9 cellular contexts compared by ENCODE assay signal in the genomic region with DNA sequence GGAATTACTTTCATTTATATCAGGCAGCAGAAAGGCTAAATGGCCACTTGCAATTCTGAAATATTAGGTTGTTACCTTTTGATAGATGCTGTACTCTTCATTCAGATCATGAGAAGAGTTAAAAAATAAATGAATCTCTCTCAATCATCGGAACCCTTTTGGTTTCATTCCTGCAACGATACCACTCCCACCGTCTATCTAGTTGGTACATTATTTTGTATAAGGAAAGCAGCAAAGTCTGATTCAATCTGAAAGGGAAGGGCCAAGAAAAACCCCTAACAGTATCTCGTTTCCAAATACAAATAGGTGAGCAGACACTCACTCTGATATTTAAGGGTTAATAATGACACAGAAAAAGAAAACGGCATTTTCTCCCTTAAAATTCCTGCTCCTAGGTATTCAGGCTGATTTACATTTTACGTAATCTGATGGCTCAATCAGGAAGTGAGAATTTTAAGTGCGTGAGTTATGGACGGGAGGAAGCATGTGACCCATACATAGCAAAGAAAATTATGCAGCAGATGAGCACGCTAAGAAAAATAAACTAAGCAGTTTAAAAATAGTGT.
DNase-seq lines count a peak whose midpoint lies in the region; ATAC-seq, FAIRE-seq and TF ChIP-seq lines count a peak whose summit lies in the region.
"Had no signal": no experiment of that assay in that cellular context is flagged by ENCODE, and none has a peak within 500 bp of the region (broad histone marks: within the 10 kb centered on the region; RNA-seq: fewer than 3 reads in every experiment).

No MANE protein-coding gene starts in this region.

- H3K27me3 ChIP-seq in BLaER1 treated with 17β-estradiol and CSF1 and Interleukin-3, amounts not matched to agents 10 nM and 100 nM = no peaks in the 10 kb centered on the region
- H3K27me3 ChIP-seq in KMS-11 (ENCODE audit: insufficient read depth, low read depth) (no peaks in the 10 kb centered on the region), adipocyte (replicated peaks; ENCODE audit: control insufficient read depth, insufficient read depth, low read length) (no peaks in the 10 kb centered on the region), subcutaneous abdominal adipose tissue (ENCODE audit: control insufficient read depth in 5 of 5, insufficient read depth in 4 of 5, low read length in 5 of 5) (no peaks in the 10 kb centered on the region)

- peak overlapping the region in 2 of 10 experiments; percentile 16 to 24; a peak in 2 of 20 replicates for H3K4me3 ChIP-seq in BLaER1 treated with 17β-estradiol and CSF1 and Interleukin-3, amounts not matched to agents 10 nM and 100 nM
- H3K4me3 ChIP-seq in KMS-11 (IDR thresholded peaks at IDR 0.05; ENCODE audit: insufficient read depth, low read depth, low read length) = no peak overlapping the region
- H3K4me3 ChIP-seq in adipocyte (ENCODE audit: low read length) = peak overlapping the region; percentile 77
- peak overlapping the region; percentile 48 to 64 (median 60) for H3K4me3 ChIP-seq in subcutaneous abdominal adipose tissue (ENCODE audit: low read depth in 1 of 5, low read length in 5 of 5)

- no peak overlapping the region for H2AFZ ChIP-seq in KMS-11 (ENCODE audit: low read depth)

- peak overlapping the region in 3 of 11 experiments; percentile 14 to 35 (median 16); a peak in 4 of 22 replicates for H3K9ac ChIP-seq in BLaER1 treated with 17β-estradiol and CSF1 and Interleukin-3, amounts not matched to agents 10 nM and 100 nM
- H3K9ac ChIP-seq in KMS-11 (no peak overlapping the region), adipocyte (ENCODE audit: low read length) (peak overlapping the region; percentile 84), subcutaneous abdominal adipose tissue (ENCODE audit: low read length in 5 of 5) (peak overlapping the region; percentile 12 to 89 (median 45))

- peak overlapping the region; percentile 6 to 87 (median 43); a peak in 19 of 22 replicates for H3K4me2 ChIP-seq in BLaER1 treated with 17β-estradiol and CSF1 and Interleukin-3, amounts not matched to agents 10 nM and 100 nM
- H3K4me2 ChIP-seq in KMS-11 = peak overlapping the region; percentile 2; the same call in 1 of the 2 replicates

- no peak for TF ChIP-seq CTCF in KMS-11 (conservative IDR thresholded peaks at IDR 0.05; ENCODE audit: low read depth, low read length)

- peaks cover 53 to 100% (median 97%) of the 10 kb centered on the region in 11 experiments for H4K20me1 ChIP-seq in BLaER1 treated with 17β-estradiol and CSF1 and Interleukin-3, amounts not matched to agents 10 nM and 100 nM
- H4K20me1 ChIP-seq in KMS-11 (ENCODE audit: insufficient read depth) = peaks cover 36% of the 10 kb centered on the region

- peaks cover 99% of the 10 kb centered on the region for H3K79me2 ChIP-seq in KMS-11 (ENCODE audit: insufficient read depth, low read depth)

- ATAC-seq in HG02678 (IDR thresholded peaks at IDR 0.05; ENCODE audit: unreplicated experiment) = no peak

- H3K4me1 ChIP-seq in BLaER1 treated with 17β-estradiol and CSF1 and Interleukin-3, amounts not matched to agents 10 nM and 100 nM = peaks cover 11 to 81% (median 18%) of the 10 kb centered on the region in 10 experiments; a peak in 19 of 20 replicates
- peaks cover 54% of the 10 kb centered on the region for H3K4me1 ChIP-seq in KMS-11 (ENCODE audit: low read depth, poor library complexity, severe bottlenecking)
- H3K4me1 ChIP-seq in adipocyte (ENCODE audit: control insufficient read depth, insufficient read depth, low read length) = peaks cover 72% of the 10 kb centered on the region
- H3K4me1 ChIP-seq in subcutaneous abdominal adipose tissue (ENCODE audit: control insufficient read depth in 5 of 5, insufficient read depth in 5 of 5, low read length in 5 of 5) = peaks cover 0 to 47% (median 44%) of the 10 kb centered on the region in 5 donors

- no peaks in the 10 kb centered on the region for H3K9me3 ChIP-seq in BLaER1 treated with 17β-estradiol and CSF1 and Interleukin-3, amounts not matched to agents 10 nM and 100 nM (replicated peaks in 1 of 11)
- H3K9me3 ChIP-seq in adipocyte (ENCODE audit: control insufficient read depth, low read length) (no peaks in the 10 kb centered on the region), subcutaneous abdominal adipose tissue (ENCODE audit: control insufficient read depth in 5 of 5, low read length in 5 of 5) (no peaks in the 10 kb centered on the region)

- peaks cover 49 to 96% (median 74%) of the 10 kb centered on the region in 11 experiments for H3K36me3 ChIP-seq in BLaER1 treated with 17β-estradiol and CSF1 and Interleukin-3, amounts not matched to agents 10 nM and 100 nM
- peaks cover 13% of the 10 kb centered on the region; the same call in 1 of the 2 replicates for H3K36me3 ChIP-seq in KMS-11 (ENCODE audit: insufficient read depth)
- peaks cover 30% of the 10 kb centered on the region for H3K36me3 ChIP-seq in adipocyte (ENCODE audit: control insufficient read depth, insufficient read depth, low read length, severe bottlenecking)
- peaks cover 2 to 8% (median 5%) of the 10 kb centered on the region in 5 donors for H3K36me3 ChIP-seq in subcutaneous abdominal adipose tissue (ENCODE audit: control insufficient read depth in 5 of 5, insufficient read depth in 5 of 5, low read length in 5 of 5)

- DNase-seq in adipocyte (ENCODE audit: low read depth) (peak; percentile 82), SK-N-DZ (ENCODE audit: low spot score) (no peak), NK-92 (lab: John Stamatoyannopoulos, UW; ENCODE audit: unreplicated experiment) (no peak)

- FAIRE-seq in islet of Langerhans (lab: Jason Lieb, UNC) = peak; percentile 96
- FAIRE-seq: H1 had no signal

- peak overlapping the region in 3 of 11 experiments; percentile 3 to 75 (median 62); a peak in 6 of 22 replicates for H3K27ac ChIP-seq in BLaER1 treated with 17β-estradiol and CSF1 and Interleukin-3, amounts not matched to agents 10 nM and 100 nM
- H3K27ac ChIP-seq in KMS-11 (no peak overlapping the region), subcutaneous abdominal adipose tissue (ENCODE audit: low read depth, low read length) (peak overlapping the region; percentile 83)
